Comparison of ENCODE assay signal across 8 cellular contexts in the genomic region with DNA sequence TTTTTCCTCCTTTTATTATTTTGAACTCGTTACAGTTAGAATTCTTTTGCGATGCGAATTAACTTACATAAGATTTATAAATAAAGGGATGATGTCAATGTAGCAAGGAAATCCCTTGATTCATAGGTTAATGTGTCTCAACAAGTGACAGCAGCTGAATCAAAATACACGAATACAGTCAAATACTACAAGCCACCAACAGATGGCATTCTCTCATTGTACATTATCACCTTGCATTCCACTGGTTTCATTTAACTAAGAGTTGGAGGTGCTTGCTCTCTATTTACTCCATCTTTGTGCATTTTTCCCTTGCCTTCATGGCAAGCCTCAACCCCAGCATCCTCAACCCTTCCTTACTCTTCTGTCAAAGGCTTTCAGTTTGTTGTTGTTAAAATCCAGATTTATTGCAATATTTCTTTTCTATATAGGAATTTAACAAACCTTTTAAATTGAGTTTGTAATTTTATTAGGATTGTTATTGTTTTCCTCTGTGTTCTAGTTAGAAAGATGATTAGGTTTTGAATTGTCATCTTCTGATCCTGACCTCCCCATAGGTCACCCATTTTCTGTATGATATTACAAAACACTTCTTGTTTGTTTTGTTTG.
A peak's percentile ranks its signal among the peaks of the same experiment; 100 is the strongest.
DNase-seq lines count a peak whose midpoint lies in the region; ATAC-seq, FAIRE-seq and TF ChIP-seq lines count a peak whose summit lies in the region.

No MANE protein-coding gene starts in this region.

- H3K4me3 ChIP-seq in AG04450 (ENCODE audit: low read depth, low read length): no peak overlapping the region
- no peak overlapping the region for H3K4me3 ChIP-seq in fibroblast of lung (replicated peaks in 1 of 4; ENCODE audit: control extremely low read depth in 1 of 4, insufficient read depth in 1 of 4, low read depth in 3 of 4, low read length in 4 of 4)
- no peak overlapping the region for H3K4me3 ChIP-seq in parathyroid adenoma (ENCODE audit: low read depth, low read length)
- no peak overlapping the region for H3K4me3 ChIP-seq in coronary artery

- no peak for TF ChIP-seq POLR2A in GM12891 (IDR thresholded peaks at IDR 0.05; ENCODE audit: low read depth, low read length)

- H3K27me3 ChIP-seq in AG04450 (ENCODE audit: control insufficient read depth, insufficient read depth, low read length): no peaks in the 10 kb centered on the region
- no peaks in the 10 kb centered on the region for H3K27me3 ChIP-seq in fibroblast of lung (ENCODE audit: control insufficient read depth, insufficient read depth, low read length)
- no peaks in the 10 kb centered on the region for H3K27me3 ChIP-seq in parathyroid adenoma (ENCODE audit: control insufficient read depth, insufficient read depth, low read length)

- H3K9me3 ChIP-seq in AG04450 (ENCODE audit: control insufficient read depth, insufficient read depth, low read length) (no peaks in the 10 kb centered on the region), fibroblast of lung (ENCODE audit: control insufficient read depth, insufficient read depth, low read depth, low read length) (no peaks in the 10 kb centered on the region), parathyroid adenoma (ENCODE audit: control insufficient read depth, low read length) (no peaks in the 10 kb centered on the region)

- ATAC-seq in HG02571 (IDR thresholded peaks at IDR 0.05; ENCODE audit: unreplicated experiment): peak; percentile 94

- DNase-seq in AG04450 (ENCODE audit: low read depth, low spot score): peak; percentile 7
- peak; percentile 5 for DNase-seq in GM12891 (ENCODE audit: insufficient read length, low spot score)
- peak; percentile 62 for DNase-seq in M059J (ENCODE audit: low read depth)
- peak; percentile 35 to 57 for DNase-seq in SHP77 (lab: John Stamatoyannopoulos, UW)
- DNase-seq in fibroblast of lung (ENCODE audit: low read depth in 2 of 2): peak; percentile 33 to 65
- no peak for DNase-seq in coronary artery (ENCODE audit: low spot score)

- peak; percentile 63 for TF ChIP-seq CTCF in AG04450 (IDR thresholded peaks at IDR 0.05; ENCODE audit: low read depth, low read length)
- peak; percentile 43 to 63 for TF ChIP-seq CTCF in fibroblast of lung (conservative IDR thresholded peaks at IDR 0.05 in 1 of 2, IDR thresholded peaks at IDR 0.05 in 1 of 2; ENCODE audit: low read depth in 1 of 2, low read length in 2 of 2)
- peak; percentile 39 for TF ChIP-seq CTCF in parathyroid adenoma (IDR thresholded peaks at IDR 0.05)
- TF ChIP-seq CTCF in coronary artery (IDR thresholded peaks at IDR 0.05): no peak

- CTCF ChIA-PET in AG04450 (lab: Charles Lee): interaction anchor here (0.9 to 4.0 kb wide), 10 partner anchors 12 to 372 kb away, joined by 3 to 58 read pairs (median 4); no protein-coding TSS in a partner anchor

- peak; percentile 96 for FAIRE-seq in GM12891 (lab: Jason Lieb, UNC)

- H3K79me2 ChIP-seq in fibroblast of lung (ENCODE audit: control insufficient read depth, insufficient read depth, low read length): no peaks in the 10 kb centered on the region
- H3K79me2 ChIP-seq in parathyroid adenoma: no peaks in the 10 kb centered on the region

- H2AFZ ChIP-seq in fibroblast of lung (ENCODE audit: low read length): no peak overlapping the region
- no peak overlapping the region for H2AFZ ChIP-seq in parathyroid adenoma

- POLR2A ChIA-PET in AG04450 (lab: Yijun Ruan, JAX): no interaction called here

- H3K9ac ChIP-seq in fibroblast of lung (ENCODE audit: insufficient read depth, low read length) (no peak overlapping the region), parathyroid adenoma (no peak overlapping the region)

- no peak overlapping the region for H3K4me2 ChIP-seq in fibroblast of lung (ENCODE audit: extremely low read depth, insufficient read depth, low read length)
- no peak overlapping the region for H3K4me2 ChIP-seq in parathyroid adenoma (ENCODE audit: low read length)

- H4K20me1 ChIP-seq in fibroblast of lung (ENCODE audit: control insufficient read depth, extremely low read depth, insufficient read depth, low read length): no peaks in the 10 kb centered on the region

- H3K36me3 ChIP-seq in fibroblast of lung (ENCODE audit: control insufficient read depth, insufficient read depth, low read length) (no peaks in the 10 kb centered on the region), parathyroid adenoma (ENCODE audit: control insufficient read depth, insufficient read depth, low read length) (no peaks in the 10 kb centered on the region)

- H3K27ac ChIP-seq in AG04450 (ENCODE audit: low read depth, low read length): no peak overlapping the region
- H3K27ac ChIP-seq in fibroblast of lung (ENCODE audit: insufficient read depth, low read length): no peak overlapping the region
- no peak overlapping the region for H3K27ac ChIP-seq in parathyroid adenoma
- no peak overlapping the region for H3K27ac ChIP-seq in coronary artery

- H3K4me1 ChIP-seq in fibroblast of lung (ENCODE audit: control insufficient read depth, extremely low read depth, insufficient read depth, low read length): no peaks in the 10 kb centered on the region
- H3K4me1 ChIP-seq in parathyroid adenoma: no peaks in the 10 kb centered on the region

TF ChIP-seq in GM12891, 5 proteins besides CTCF, POLR2A, EP300 and RAD21:
- TF ChIP-seq POU2F2 (IDR thresholded peaks at IDR 0.05; ENCODE audit: low read depth, low read length): no peak
- TF ChIP-seq PAX5 (IDR thresholded peaks at IDR 0.05; ENCODE audit: insufficient read depth, low read length, severe bottlenecking): no peak
- no peak for TF ChIP-seq SPI1 (IDR thresholded peaks at IDR 0.05; ENCODE audit: low read depth, low read length)
- TF ChIP-seq TAF1 (IDR thresholded peaks at IDR 0.05; ENCODE audit: low read depth, low read length): no peak
- no peak for TF ChIP-seq POLR2AphosphoS5 (IDR thresholded peaks at IDR 0.05; ENCODE audit: low read depth, low read length)
TF ChIP-seq in GM12891: peak in this region for 0.
